ENCODE assay signal across 8 cellular contexts in the genomic region with DNA sequence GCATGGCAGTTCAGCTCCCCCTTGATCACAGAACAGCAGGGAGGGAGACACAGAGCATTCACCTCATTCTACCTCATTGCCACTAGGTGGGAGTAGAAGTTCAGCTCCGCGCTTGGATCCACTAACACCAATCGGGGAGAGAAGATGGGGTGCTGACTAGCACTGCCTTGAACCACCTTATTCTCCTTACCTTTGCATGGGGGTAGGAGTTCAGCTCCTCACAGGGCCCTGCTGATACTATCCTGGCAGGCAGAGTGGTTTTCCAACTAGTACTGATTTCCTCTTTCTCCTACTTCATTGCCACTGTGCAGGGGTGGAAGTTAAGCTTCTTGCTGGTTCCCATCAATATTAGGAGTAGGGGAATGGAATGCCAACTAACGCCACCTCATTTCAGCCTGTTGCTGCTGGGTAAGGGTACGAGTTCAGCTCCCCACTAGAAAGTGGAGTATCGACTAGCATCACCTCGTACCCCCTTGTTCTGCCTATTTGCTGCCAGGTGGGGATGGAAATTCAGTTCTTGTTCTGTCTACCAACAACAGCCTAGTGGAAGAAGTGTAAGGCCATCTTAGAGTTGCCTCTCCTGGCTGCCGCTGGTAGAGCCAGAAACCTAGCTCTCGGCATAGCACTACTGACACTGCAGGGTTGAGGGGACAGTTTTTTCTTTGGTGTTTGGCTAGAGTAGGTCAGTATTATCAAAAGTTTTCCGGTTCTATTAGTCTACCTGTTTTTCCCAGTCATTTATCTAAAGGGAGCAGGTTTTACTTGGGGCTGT.
A peak's percentile ranks its signal among the peaks of the same experiment; 100 is the strongest.
DNase-seq lines count a peak whose midpoint lies in the region; ATAC-seq and TF ChIP-seq lines count a peak whose summit lies in the region.

No MANE protein-coding gene starts in this region.

- TF ChIP-seq CTCF in Panc1 (IDR thresholded peaks at IDR 0.05): peak; percentile 90
- TF ChIP-seq CTCF in lung (IDR thresholded peaks at IDR 0.05; ENCODE audit: control extremely low read depth, extremely low read depth): peak; percentile 21

- no peaks in the 10 kb centered on the region for H3K27me3 Mint-ChIP-seq in CD8-positive, alpha-beta memory T cell

- H3K4me1 ChIP-seq in Panc1 (ENCODE audit: control insufficient read depth, insufficient read depth, low read length) (no peaks in the 10 kb centered on the region), lung (ENCODE audit: control insufficient read depth in 2 of 2, insufficient read depth in 2 of 2, low read length in 2 of 2) (no peaks in the 10 kb centered on the region)
- H3K4me1 ChIP-seq in CD8-positive, alpha-beta memory T cell (ENCODE audit: insufficient read depth, low read length): no peaks in the 10 kb centered on the region

- H3K27me3 ChIP-seq in Panc1 (ENCODE audit: control insufficient read depth, insufficient read depth, low read length) (peaks cover 5% of the 10 kb centered on the region; the same call in 1 of the 2 replicates), lung (ENCODE audit: control insufficient read depth, insufficient read depth) (no peaks in the 10 kb centered on the region)
- no peaks in the 10 kb centered on the region for H3K27me3 ChIP-seq in CD8-positive, alpha-beta memory T cell (ENCODE audit: insufficient read depth, low read length, poor library complexity, severe bottlenecking)

- CTCF ChIA-PET in Panc1 (lab: Charles Lee): interaction anchor here (0.5 to 1.9 kb wide), 4 partner anchors 9 to 687 kb away, joined by 3 to 19 read pairs (median 4); no protein-coding TSS in a partner anchor
- CTCF ChIA-PET in CD8-positive, alpha-beta memory T cell (lab: Charles Lee): no interaction called here

- in situ Hi-C loops in Panc1 (cut with HindIII; ENCODE audit: low pct_unique_long_range_greater_than_20kb, low sequenced_read_pairs): no loop called here

- H3K9me3 Mint-ChIP-seq in CD8-positive, alpha-beta memory T cell: no peaks in the 10 kb centered on the region

- no peak overlapping the region for H3K27ac Mint-ChIP-seq in CD8-positive, alpha-beta memory T cell

- H3K36me3 ChIP-seq in Panc1 (ENCODE audit: control insufficient read depth, insufficient read depth, low read length): no peaks in the 10 kb centered on the region
- H3K36me3 ChIP-seq in lung (ENCODE audit: control insufficient read depth in 2 of 2, insufficient read depth in 2 of 2, low read length in 2 of 2): no peaks in the 10 kb centered on the region
- no peaks in the 10 kb centered on the region for H3K36me3 ChIP-seq in CD8-positive, alpha-beta memory T cell (ENCODE audit: insufficient read depth, low read length)

- no peaks in the 10 kb centered on the region for H3K4me1 Mint-ChIP-seq in CD8-positive, alpha-beta memory T cell

- H3K9me3 ChIP-seq in Panc1 (ENCODE audit: control insufficient read depth, insufficient read depth, low read depth, low read length) (no peaks in the 10 kb centered on the region), lung (ENCODE audit: control insufficient read depth in 2 of 2, insufficient read depth in 1 of 2, low read length in 1 of 2) (no peaks in the 10 kb centered on the region)
- no peaks in the 10 kb centered on the region for H3K9me3 ChIP-seq in CD8-positive, alpha-beta memory T cell (ENCODE audit: low read length)

- WGBS in lung, 2 donors: 59 to 61% methylated on average over 10 of the region's 10 CpGs

- H3K4me3 ChIP-seq in Panc1 (ENCODE audit: low read depth in 2 of 2, low read length in 2 of 2): no peak overlapping the region
- no peak overlapping the region for H3K4me3 ChIP-seq in lung
- no peak overlapping the region for H3K4me3 ChIP-seq in CD8-positive, alpha-beta memory T cell (ENCODE audit: low read length)

- BruUV-seq in Panc1 (replicated peaks; lab: Mats Ljungman, UMichigan): no TSS peak

- H3K4me3 Mint-ChIP-seq in CD8-positive, alpha-beta memory T cell: no peak overlapping the region

- ATAC-seq in GM21576 (IDR thresholded peaks at IDR 0.05; ENCODE audit: unreplicated experiment) (peak; percentile 86), Panc1 (peak; percentile 96), lung (ENCODE audit: insufficient read depth, low FRiP score) (peak; percentile 80)

- no peaks in the 10 kb centered on the region for H3K36me3 Mint-ChIP-seq in CD8-positive, alpha-beta memory T cell

- intact Hi-C loops in Panc1 (cut with micrococcal nuclease; ENCODE audit: unreplicated experiment): loop anchor here (2.0 to 5.0 kb wide), 3 partner anchors 424 to 688 kb away; no protein-coding TSS in a partner anchor

- H3K27ac ChIP-seq in Panc1 (ENCODE audit: low read length) (no peak overlapping the region), lung (ENCODE audit: low read depth in 1 of 2, low read length in 1 of 2) (no peak overlapping the region)
- H3K27ac ChIP-seq in CD8-positive, alpha-beta memory T cell (ENCODE audit: low read depth, low read length): no peak overlapping the region

- peak; percentile 18 to 25 for DNase-seq in activated T-cell treated with anti-CD3 and anti-CD28 coated beads, Interleukin-2, amount 50 U/mL, for 48 hours
- no peak for DNase-seq in activated T-cell treated with anti-CD3 and anti-CD28 coated beads, Interleukin-2, amount 50 U/mL, for 1 hour
- DNase-seq in HT-29 (ENCODE audit: low spot score): peak; percentile 55
- peak; percentile 38 for DNase-seq in Panc1 (ENCODE audit: low read depth, low spot score)
- peak; percentile 15 to 43 for DNase-seq in dermis microvascular lymphatic vessel endothelial cell (ENCODE audit: low read depth in 2 of 2)
- peak; percentile 30 for DNase-seq in lung (ENCODE audit: low spot score)
- DNase-seq in CD8-positive, alpha-beta memory T cell: no peak

- POLR2A ChIA-PET in Panc1 (lab: Charles Lee): no interaction called here
- POLR2A ChIA-PET in CD8-positive, alpha-beta memory T cell (lab: Charles Lee): no interaction called here

Comparison
In these comparisons a context has a peak if more than half of its experiments do, and no peak if none do; other contexts are left out.
1. DNase-seq: peak in activated T-cell treated with anti-CD3 and anti-CD28 coated beads, Interleukin-2, amount 50 U/mL, for 48 hours (2 of 2), HT-29 (single experiment), Panc1 (single experiment), dermis microvascular lymphatic vessel endothelial cell (2 of 2) and lung (single experiment); none in activated T-cell treated with anti-CD3 and anti-CD28 coated beads, Interleukin-2, amount 50 U/mL, for 1 hour (single experiment) and CD8-positive, alpha-beta memory T cell (0 of 5).
2. Peak in every context shown above with its lines, with median percentiles within 50 percentile points of each other: ATAC-seq.